Comparison of ENCODE assay signal across 8 cellular contexts in genomic region chr12:50050410-50051280, GRCh38. TPM values are rescaled to one million over a fixed set of nuclear protein-coding genes. Genes with fewer than 3 reads are reported as not detected.
A peak's percentile ranks its signal among the peaks of the same experiment; 100 is the strongest.
DNase-seq lines count a peak whose midpoint lies in the region; ATAC-seq lines count a peak whose summit lies in the region.

No MANE protein-coding gene starts in this region.

- WGBS in ectodermal cell, 2 experiments, result 10 to 12% methylated on average over 40 of the region's 40 CpGs
- WGBS in mesodermal cell (ENCODE audit: insufficient coverage in 2 of 2), 2 experiments, result 13 to 30% methylated on average over 9 to 30 of the region's 40 CpGs

- no peaks in the 10 kb centered on the region for H3K79me2 ChIP-seq in ACC112 (ENCODE audit: control insufficient read depth, insufficient read depth, low read length, unreplicated experiment)

- H3K4me1 ChIP-seq in ACC112 (ENCODE audit: control insufficient read depth, insufficient read depth, low read length, unreplicated experiment) (no peaks in the 10 kb centered on the region), ectodermal cell (ENCODE audit: control insufficient read depth, insufficient read depth, low read length) (peaks cover 10% of the 10 kb centered on the region), mesodermal cell (ENCODE audit: control insufficient read depth, insufficient read depth, low read length, poor library complexity, severe bottlenecking) (peaks cover 8% of the 10 kb centered on the region)

- peak; percentile 69 for DNase-seq in NCI-H1694 treated with DMSO at 0.1 percent for 48 hours (lab: John Stamatoyannopoulos, UW)
- no peak for DNase-seq in activated CD4-positive, alpha-beta T cell treated with anti-CD3 and anti-CD28 coated beads, Interleukin-2, amount 50 U/mL, for 4 hours

- H3K36me3 ChIP-seq in ACC112 (ENCODE audit: insufficient read depth, low read length), result no peaks in the 10 kb centered on the region
- no peaks in the 10 kb centered on the region for H3K36me3 ChIP-seq in ectodermal cell (ENCODE audit: control insufficient read depth, insufficient read depth, low read length)
- H3K36me3 ChIP-seq in mesodermal cell (ENCODE audit: control insufficient read depth, insufficient read depth, low read length), result no peaks in the 10 kb centered on the region

- ATAC-seq in GM18873 (IDR thresholded peaks at IDR 0.05; ENCODE audit: low FRiP score, unreplicated experiment), result no peak
- ATAC-seq in GM18502 (IDR thresholded peaks at IDR 0.05; ENCODE audit: poor library complexity, unreplicated experiment), result no peak
- no peak for ATAC-seq in HG02840 (IDR thresholded peaks at IDR 0.05; ENCODE audit: low FRiP score, unreplicated experiment)

- no peaks in the 10 kb centered on the region for H3K9me3 ChIP-seq in ectodermal cell (ENCODE audit: control insufficient read depth, low read length)
- H3K9me3 ChIP-seq in mesodermal cell (ENCODE audit: control insufficient read depth, low read length), result no peaks in the 10 kb centered on the region

- H3K27me3 ChIP-seq in ACC112 (ENCODE audit: insufficient read depth, low read length) (peaks cover 28% of the 10 kb centered on the region), ectodermal cell (ENCODE audit: control insufficient read depth, insufficient read depth, low read length, poor library complexity, severe bottlenecking) (peaks cover 64% of the 10 kb centered on the region)

- H2AFZ ChIP-seq in ACC112 (ENCODE audit: low read length, unreplicated experiment), result peak overlapping the region; percentile 91

- H3K27ac ChIP-seq in ACC112 (ENCODE audit: low read depth, low read length) (no peak overlapping the region), ectodermal cell (ENCODE audit: insufficient read depth, low read depth, low read length, poor library complexity, severe bottlenecking) (no peak overlapping the region), mesodermal cell (ENCODE audit: low read depth, low read length, severe bottlenecking) (peak overlapping the region; percentile 13)

- H3K4me3 ChIP-seq in ACC112 (ENCODE audit: low read depth, low read length) (peak overlapping the region; percentile 63), ectodermal cell (ENCODE audit: insufficient read depth, low read depth, low read length) (peak overlapping the region; percentile 18), mesodermal cell (ENCODE audit: extremely low read depth, insufficient read depth, low read length, poor library complexity, severe bottlenecking) (peak overlapping the region; percentile 21)

RNA-seq across cellular contexts. Expression of gene ASIC1, which starts 6.8 kb away (rescaled TPM):
- polyA plus RNA-seq in ectodermal cell (2013, experiment 1 of 4), result 22.7 TPM
- 21.1 TPM for polyA plus RNA-seq in ectodermal cell (2013, experiment 2 of 4)
- 19.4 TPM for polyA plus RNA-seq in ectodermal cell (2013, experiment 3 of 4)
- polyA plus RNA-seq in ectodermal cell (2013, experiment 4 of 4), result 22.9 TPM
- polyA plus RNA-seq in mesodermal cell (2013, experiment 1 of 2), result 9.8 TPM
- 8.9 TPM for polyA plus RNA-seq in mesodermal cell (2013, experiment 2 of 2)

RNA-seq across cellular contexts. Expression of gene RACGAP1, which starts 25.4 kb away (rescaled TPM):
- polyA plus RNA-seq in ectodermal cell (2013, experiment 1 of 4), result 68.8 TPM
- 63.3 TPM for polyA plus RNA-seq in ectodermal cell (2013, experiment 2 of 4)
- 51.8 TPM for polyA plus RNA-seq in ectodermal cell (2013, experiment 3 of 4)
- 52.4 TPM for polyA plus RNA-seq in ectodermal cell (2013, experiment 4 of 4)
- polyA plus RNA-seq in mesodermal cell (2013, experiment 1 of 2), result 47.1 TPM
- polyA plus RNA-seq in mesodermal cell (2013, experiment 2 of 2), result 52.9 TPM

RNA-seq across cellular contexts. Expression of gene SMARCD1, which starts 34.5 kb away (rescaled TPM):
- 200 TPM for polyA plus RNA-seq in ectodermal cell (2013, experiment 1 of 4)
- polyA plus RNA-seq in ectodermal cell (2013, experiment 2 of 4), result 220 TPM
- polyA plus RNA-seq in ectodermal cell (2013, experiment 3 of 4), result 156 TPM
- polyA plus RNA-seq in ectodermal cell (2013, experiment 4 of 4), result 179 TPM
- polyA plus RNA-seq in mesodermal cell (2013, experiment 1 of 2), result 95.4 TPM
- polyA plus RNA-seq in mesodermal cell (2013, experiment 2 of 2), result 93.2 TPM

RNA-seq across cellular contexts. Expression of gene GPD1, which starts 53.2 kb away (rescaled TPM):
- polyA plus RNA-seq in ectodermal cell (2013, experiment 1 of 4), result 0.67 TPM
- 0.41 TPM for polyA plus RNA-seq in ectodermal cell (2013, experiment 2 of 4)
- polyA plus RNA-seq in ectodermal cell (2013, experiment 3 of 4), result 0.43 TPM
- polyA plus RNA-seq in ectodermal cell (2013, experiment 4 of 4), result 0.20 TPM
- polyA plus RNA-seq in mesodermal cell (2013, experiment 1 of 2), result not detected
- polyA plus RNA-seq in mesodermal cell (2013, experiment 2 of 2), result 0.30 TPM
